Comparison of ENCODE assay signal across 29 cellular contexts in the genomic region with DNA sequence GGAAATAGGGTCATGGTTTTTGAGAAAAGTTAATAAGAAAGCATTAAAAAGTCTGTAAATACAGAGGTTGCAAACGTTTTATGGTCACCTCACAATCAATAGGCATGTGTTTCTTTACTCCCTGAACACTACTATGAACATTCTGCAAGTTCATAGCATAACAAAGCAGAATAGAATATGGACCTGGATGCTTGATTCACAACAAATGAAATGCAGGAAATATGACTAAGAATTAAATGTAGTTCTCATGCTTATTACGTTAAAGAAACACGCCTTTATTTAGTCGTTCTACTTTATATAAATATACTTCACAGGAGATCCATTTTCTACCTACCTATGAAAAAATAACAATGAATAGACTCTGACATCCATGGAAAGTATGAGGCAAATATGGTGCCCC.
"Had no signal": no experiment of that assay in that cellular context is flagged by ENCODE, and none has a peak within 500 bp of the region (broad histone marks: within the 10 kb centered on the region; RNA-seq: fewer than 3 reads in every experiment).

No MANE protein-coding gene starts in this region.

- H3K4me3 ChIP-seq: MG63 had no signal

- H3K27me3 ChIP-seq: MG63 had no signal

- DNase-seq: Karpas-422, Kasumi-1, MG63, MM.1S, MV-4-11, NCI-H1048, NCI-H1092, NCI-H1092 treated with DMSO at 0.1 percent for 48 hours, NCI-H1105, NCI-H1105 treated with DMSO at 0.1 percent for 48 hours, NCI-H1417 treated with DMSO at 0.1 percent for 48 hours, NCI-H1436, NCI-H1436 treated with DMSO at 0.1 percent for 48 hours, NCI-H1694, NCI-H1694 treated with DMSO at 0.1 percent for 48 hours, NCI-H187, NCI-H187 treated with DMSO at 0.1 percent for 48 hours, NCI-H2029, NCI-H2029 treated with DMSO at 0.1 percent for 48 hours, NCI-H2081 treated with DMSO at 0.1 percent for 48 hours, NCI-H2107, NCI-H2171, NCI-H2227 treated with DMSO at 0.1 percent for 48 hours, NCI-H226, NCI-H345, NCI-H446, NCI-H446 treated with DMSO at 0.1 percent for 48 hours, NCI-H510A, NCI-H510A treated with DMSO at 0.1 percent for 48 hours had no signal

- H3K9me3 ChIP-seq: MG63 had no signal

- H3K36me3 ChIP-seq: MG63 had no signal
